18 cellular contexts compared by ENCODE assay signal in the genomic region with DNA sequence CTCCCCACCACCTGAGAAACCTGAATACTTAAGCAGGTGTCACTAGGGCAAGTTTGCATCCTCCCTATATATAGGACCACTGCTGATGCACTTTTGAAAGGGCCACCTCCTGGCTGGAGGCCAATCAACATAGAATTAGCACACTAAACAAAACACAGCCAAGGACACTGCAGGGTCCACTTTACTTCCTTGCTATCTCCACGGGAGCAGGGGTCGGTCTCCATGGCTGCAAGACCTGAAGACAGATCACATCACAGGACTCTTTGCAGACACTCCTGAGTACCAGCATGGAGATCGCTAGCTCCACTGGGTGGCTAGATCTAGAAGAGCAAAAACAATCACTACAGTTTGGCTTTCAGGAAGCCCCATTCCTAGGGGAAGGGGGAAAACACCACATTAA.
DNase-seq lines count a peak whose midpoint lies in the region; TF ChIP-seq lines count a peak whose summit lies in the region.
"Had no signal": no experiment of that assay in that cellular context is flagged by ENCODE, and none has a peak within 500 bp of the region (broad histone marks: within the 10 kb centered on the region; RNA-seq: fewer than 3 reads in every experiment).

No MANE protein-coding gene starts in this region.

- DNase-seq in NCI-H2107 treated with DMSO at 0.1 percent for 48 hours (lab: John Stamatoyannopoulos, UW; ENCODE audit: unreplicated experiment) (peak; percentile 5), NCI-H2107 (lab: John Stamatoyannopoulos, UW) (no peak), M059J (ENCODE audit: low read depth) (peak; percentile 21), brain microvascular endothelial cell (no peak), neural progenitor cell (ENCODE audit: low spot score) (peak; percentile 13), mesenchymal stem cell (no peak), hepatic stellate cell (ENCODE audit: low spot score) (no peak)
- no peak for DNase-seq in activated CD4-positive, alpha-beta T cell treated with anti-CD3 and anti-CD28 coated beads for 48 hours
- DNase-seq: activated CD4-positive, alpha-beta T cell treated with anti-CD3 and anti-CD28 coated beads, Interleukin-2, amount 50 U/mL, for 48 hours; activated T-cell treated with anti-CD3 and anti-CD28 coated beads, Interleukin-2, amount 50 U/mL, for 48 hours; dorsolateral prefrontal cortex; heart right ventricle; NCI-H526; substantia nigra; SW 1271 had no signal

- in situ Hi-C loops in brain microvascular endothelial cell (cut with HindIII; ENCODE audit: low pct_ligation_motif_present, low sequenced_read_pairs) = no loop called here

- H4K91ac ChIP-seq in mesenchymal stem cell (ENCODE audit: low read length) = no peak overlapping the region

- H2AFZ ChIP-seq in neural progenitor cell (replicated peaks) (peak overlapping the region; percentile 72), mesenchymal stem cell (ENCODE audit: low read depth, low read length) (no peak overlapping the region)

- no peak overlapping the region for H2BK15ac ChIP-seq in mesenchymal stem cell (ENCODE audit: low read depth, poor library complexity, severe bottlenecking)

- H3K36me3 ChIP-seq in brain microvascular endothelial cell (replicated peaks) (no peaks in the 10 kb centered on the region), neural progenitor cell (no peaks in the 10 kb centered on the region), mesenchymal stem cell (ENCODE audit: control insufficient read depth in 1 of 2, insufficient read depth in 2 of 2, low read depth in 1 of 2, low read length in 2 of 2) (no peaks in the 10 kb centered on the region)
- H3K36me3 ChIP-seq: heart right ventricle had no signal

- no peaks in the 10 kb centered on the region for H3K36me3 Mint-ChIP-seq in neural progenitor cell

- H2BK12ac ChIP-seq in mesenchymal stem cell (ENCODE audit: low read length in 2 of 2) = no peak overlapping the region

- H3K4me1 ChIP-seq in neural progenitor cell = no peaks in the 10 kb centered on the region
- H3K4me1 ChIP-seq in mesenchymal stem cell (ENCODE audit: control insufficient read depth, insufficient read depth, low read depth, low read length) = no peaks in the 10 kb centered on the region

- no peak overlapping the region for H2BK5ac ChIP-seq in mesenchymal stem cell (ENCODE audit: low read depth, low read length, poor library complexity, severe bottlenecking)

- no peaks in the 10 kb centered on the region for H3K79me1 ChIP-seq in mesenchymal stem cell (replicated peaks; ENCODE audit: low read length, poor library complexity, severe bottlenecking)

- no peak overlapping the region for H3K23ac ChIP-seq in mesenchymal stem cell (ENCODE audit: low read length in 2 of 2)

- H3K9me3 ChIP-seq in neural progenitor cell (ENCODE audit: low read depth) = no peaks in the 10 kb centered on the region
- peaks cover 5% of the 10 kb centered on the region for H3K9me3 ChIP-seq in mesenchymal stem cell (ENCODE audit: control insufficient read depth, low read length)

- H3K4me3 ChIP-seq in brain microvascular endothelial cell (ENCODE audit: low read depth, low read length) (no peak overlapping the region), neural progenitor cell (no peak overlapping the region), mesenchymal stem cell (ENCODE audit: insufficient read depth in 1 of 2, low read depth in 1 of 2, low read length in 2 of 2) (no peak overlapping the region)
- H3K4me3 ChIP-seq: dorsolateral prefrontal cortex, heart right ventricle had no signal

- H3K4me2 ChIP-seq in neural progenitor cell = no peak overlapping the region
- H3K4me2 ChIP-seq in mesenchymal stem cell (ENCODE audit: low read length, poor library complexity, severe bottlenecking) = no peak overlapping the region

- no peak overlapping the region for H2BK120ac ChIP-seq in mesenchymal stem cell (ENCODE audit: low read depth, low read length)

- H3K14ac ChIP-seq in mesenchymal stem cell (ENCODE audit: low read length in 2 of 2) = no peak overlapping the region

- H3K79me2 ChIP-seq in neural progenitor cell (ENCODE audit: low read depth) = no peaks in the 10 kb centered on the region

- peak overlapping the region; percentile 38 for H3K27ac Mint-ChIP-seq in neural progenitor cell
- H3K27ac Mint-ChIP-seq: activated naive CD8-positive, alpha-beta T cell; brain had no signal

- H3K4me1 Mint-ChIP-seq in neural progenitor cell = peaks cover 20% of the 10 kb centered on the region

- H3K27me3 ChIP-seq in brain microvascular endothelial cell (replicated peaks) = no peaks in the 10 kb centered on the region
- H3K27me3 ChIP-seq in neural progenitor cell = no peaks in the 10 kb centered on the region
- peaks cover 0 to 9% of the 10 kb centered on the region in 2 experiments for H3K27me3 ChIP-seq in mesenchymal stem cell (ENCODE audit: control insufficient read depth in 1 of 2, insufficient read depth in 1 of 2, low read length in 2 of 2)
- H3K27me3 ChIP-seq: dorsolateral prefrontal cortex, heart right ventricle had no signal

- peak; percentile 19 for TF ChIP-seq CTCF in brain microvascular endothelial cell (IDR thresholded peaks at IDR 0.05; ENCODE audit: low read depth, low read length, missing control alignments)
- TF ChIP-seq CTCF in neural progenitor cell (IDR thresholded peaks at IDR 0.05) = no peak

- peaks cover 2% of the 10 kb centered on the region for H3K27me3 Mint-ChIP-seq in neural progenitor cell (ENCODE audit: insufficient read depth, low read depth)

- H4K8ac ChIP-seq in mesenchymal stem cell (ENCODE audit: low read length) = no peak overlapping the region

- no peak overlapping the region for H3K27ac ChIP-seq in brain microvascular endothelial cell
- H3K27ac ChIP-seq in neural progenitor cell = no peak overlapping the region
- no peak overlapping the region for H3K27ac ChIP-seq in mesenchymal stem cell (ENCODE audit: low read length, poor library complexity, severe bottlenecking)
- H3K27ac ChIP-seq: heart right ventricle, RWPE1 had no signal

- no peaks in the 10 kb centered on the region for H4K20me1 ChIP-seq in neural progenitor cell (ENCODE audit: low read depth)

- 85% methylated on average over 3 of the region's 3 CpGs for WGBS in mesenchymal stem cell

- H3K4me3 Mint-ChIP-seq in neural progenitor cell = no peak overlapping the region
- H3K4me3 Mint-ChIP-seq: activated naive CD8-positive, alpha-beta T cell; brain had no signal

- no peak overlapping the region for H2AK5ac ChIP-seq in mesenchymal stem cell (ENCODE audit: low read length, severe bottlenecking)

- H3K9ac ChIP-seq in neural progenitor cell = no peak overlapping the region
- H3K9ac ChIP-seq in mesenchymal stem cell (ENCODE audit: low read length) = no peak overlapping the region

- no peak overlapping the region for H3K18ac ChIP-seq in mesenchymal stem cell (ENCODE audit: low read depth in 1 of 2, low read length in 2 of 2)

- H3K9me3 Mint-ChIP-seq in neural progenitor cell = peaks cover 22% of the 10 kb centered on the region

- no peaks in the 10 kb centered on the region for H3F3A ChIP-seq in neural progenitor cell (ENCODE audit: low read depth)

- H3K4ac ChIP-seq in mesenchymal stem cell (ENCODE audit: low read depth in 1 of 2, low read length in 2 of 2) = no peak overlapping the region

Comparison
In these comparisons a context has a peak if more than half of its experiments do, and no peak if none do; other contexts are left out.
1. DNase-seq: peak in NCI-H2107 treated with DMSO at 0.1 percent for 48 hours (single experiment), M059J (single experiment) and neural progenitor cell (single experiment); none in NCI-H2107 (single experiment), brain microvascular endothelial cell (single experiment), mesenchymal stem cell (single experiment), hepatic stellate cell (single experiment) and activated CD4-positive, alpha-beta T cell treated with anti-CD3 and anti-CD28 coated beads for 48 hours (single experiment).